8 cellular contexts compared by ENCODE assay signal in genomic region chr2:29115797-29116781, GRCh38.
DNase-seq lines count a peak whose midpoint lies in the region; ATAC-seq and TF ChIP-seq lines count a peak whose summit lies in the region.

No MANE protein-coding gene starts in this region.

- H3K27me3 ChIP-seq in rectal smooth muscle tissue (ENCODE audit: control insufficient read depth, insufficient read depth, low read length): no peaks in the 10 kb centered on the region

- no peak for TF ChIP-seq CTCF in AG04449 (IDR thresholded peaks at IDR 0.05; ENCODE audit: insufficient read depth, low read length, missing control alignments)

- DNase-seq in AG04449 (ENCODE audit: low read depth, low spot score) (peak; percentile 59), T follicular helper cell (ENCODE audit: low read depth) (peak; percentile 64), hepatic stellate cell (ENCODE audit: low spot score) (peak; percentile 57)

- no peaks in the 10 kb centered on the region for H3K36me3 ChIP-seq in rectal smooth muscle tissue (ENCODE audit: control insufficient read depth, insufficient read depth, low read length)

- H3K4me1 ChIP-seq in rectal smooth muscle tissue (ENCODE audit: control insufficient read depth, insufficient read depth, low read length): peaks cover 3% of the 10 kb centered on the region

- CTCF ChIA-PET in AG04449 (lab: Yijun Ruan, JAX): interaction anchor here (0.8 to 2.1 kb wide), 3 partner anchors 14 to 157 kb away, joined by 3 to 6 read pairs (median 5); no protein-coding TSS in a partner anchor

- peak overlapping the region; percentile 68 for H3K4me3 ChIP-seq in AG04449 (ENCODE audit: low read depth, low read length)
- H3K4me3 ChIP-seq in rectal smooth muscle tissue (ENCODE audit: low read length): peak overlapping the region; percentile 92

- ATAC-seq in GM18870 (IDR thresholded peaks at IDR 0.05; ENCODE audit: unreplicated experiment) (peak; percentile 50), HG03354 (IDR thresholded peaks at IDR 0.05; ENCODE audit: poor library complexity, severe bottlenecking, unreplicated experiment) (peak; percentile 52), GM21619 (IDR thresholded peaks at IDR 0.05; ENCODE audit: unreplicated experiment) (no peak)

- H3K9ac ChIP-seq in rectal smooth muscle tissue (ENCODE audit: low read length): peak overlapping the region; percentile 60

- POLR2A ChIA-PET in AG04449 (lab: Yijun Ruan, JAX): interaction anchor here (1.1 kb wide), 1 partner anchor 13 kb away, joined by 3 read pairs; no protein-coding TSS in a partner anchor

- peak overlapping the region; percentile 82 for H3K27ac ChIP-seq in angular gyrus (ENCODE audit: low read depth, low read length)
- H3K27ac ChIP-seq in rectal smooth muscle tissue (ENCODE audit: low read depth, low read length): peak overlapping the region; percentile 82
